In genomic region chr11:61976420-61976800, GRCh38 we compare ENCODE assay signal across 21 cellular contexts. TPM values are rescaled to one million over a fixed set of nuclear protein-coding genes. Genes with fewer than 3 reads are reported as not detected.
"Had no signal": no experiment of that assay in that cellular context is flagged by ENCODE, and none has a peak within 500 bp of the region (broad histone marks: within the 10 kb centered on the region; RNA-seq: fewer than 3 reads in every experiment).

No MANE protein-coding gene starts in this region.

- H3K27me3 ChIP-seq: ascending aorta, cardiac muscle cell, colonic mucosa, heart left ventricle, left lung, sigmoid colon, testis had no signal

- ATAC-seq: activated CD4-positive, CD25-positive, alpha-beta regulatory T cell treated with anti-CD3 and anti-CD28 coated beads, Interleukin-2, amount 50 U/mL, for 24 hours; activated CD8-positive, alpha-beta memory T cell treated with anti-CD3 and anti-CD28 coated beads, Interleukin-2, amount 10 ng/mL, durations not matched to agents 7 days and 5 days; activated T-cell treated with anti-CD3 and anti-CD28 coated beads, Interleukin-2, amount 50 U/mL, for 72 hours; heart left ventricle; left lung; stimulated activated naive CD8-positive, alpha-beta T cell treated with anti-CD3 and anti-CD28 coated beads, Interleukin-15, Interleukin-2, amounts not matched to agents 100 U/mL and 50 U/mL, for 24 hours had no signal

- H3K4me3 ChIP-seq: ascending aorta, cardiac muscle cell, colonic mucosa, heart left ventricle, left lung, sigmoid colon, testis had no signal

- H3K27me3 Mint-ChIP-seq: activated CD8-positive, alpha-beta memory T cell treated with anti-CD3 and anti-CD28 coated beads, Interleukin-2, amount 10 ng/mL, durations not matched to agents 7 days and 5 days; activated naive CD8-positive, alpha-beta T cell treated with anti-CD3 and anti-CD28 coated beads for 36 hours had no signal

- DNase-seq: activated CD4-positive, alpha-beta T cell treated with anti-CD3 and anti-CD28 coated beads, Interleukin-2, amount 50 U/mL, for 48 hours; activated CD8-positive, alpha-beta memory T cell treated with anti-CD3 and anti-CD28 coated beads, Interleukin-2, amount 10 ng/mL, durations not matched to agents 7 days and 5 days; activated gamma-delta T cell treated with Interleukin-2 at 50 U/mL for 16 hours; activated naive CD8-positive, alpha-beta T cell treated with anti-CD3 and anti-CD28 coated beads for 36 hours; activated T-cell treated with anti-CD3 and anti-CD28 coated beads, Interleukin-2, amount 50 U/mL, for 72 hours; colonic mucosa; effector CD8-positive, alpha-beta T cell; heart left ventricle; islet precursor cell; mesendoderm; SK-N-SH; stimulated activated CD4-positive, alpha-beta T cell treated with anti-CD3 and anti-CD28 coated beads, Interleukin-12 subunit alpha, Interleukin-12 subunit beta, amount 100 ng/mL, for 4 hours; stimulated activated CD4-positive, alpha-beta T cell treated with anti-CD3 and anti-CD28 coated beads, Interleukin-2, amount 100 ng/mL, for 48 hours; stimulated activated naive CD8-positive, alpha-beta T cell treated with anti-CD3 and anti-CD28 coated beads, Interleukin-15, Interleukin-2, amounts not matched to agents 100 U/mL and 50 U/mL, for 24 hours; testis had no signal

- H3K36me3 Mint-ChIP-seq: activated CD8-positive, alpha-beta memory T cell treated with anti-CD3 and anti-CD28 coated beads, Interleukin-2, amount 10 ng/mL, durations not matched to agents 7 days and 5 days; activated naive CD8-positive, alpha-beta T cell treated with anti-CD3 and anti-CD28 coated beads for 36 hours had no signal

- H3K27ac ChIP-seq: cardiac muscle cell, colonic mucosa, left lung, sigmoid colon, testis had no signal

- H3K9ac ChIP-seq: SK-N-SH had no signal

- H3K36me3 ChIP-seq: ascending aorta, cardiac muscle cell, colonic mucosa, heart left ventricle, left lung, sigmoid colon had no signal

- H3K27ac Mint-ChIP-seq: activated CD8-positive, alpha-beta memory T cell treated with anti-CD3 and anti-CD28 coated beads, Interleukin-2, amount 10 ng/mL, durations not matched to agents 7 days and 5 days; activated naive CD8-positive, alpha-beta T cell treated with anti-CD3 and anti-CD28 coated beads for 36 hours; activated T-cell treated with anti-CD3 and anti-CD28 coated beads, Interleukin-2, amount 50 U/mL, for 72 hours; T-helper 1 cell treated with Interleukin-12 subunit alpha and Interleukin-12 subunit beta and Interleukin-4 antibody, amounts not matched to agents 30 μg/mL and 1 μg/mL, for 36 hours had no signal

- H3K9me3 Mint-ChIP-seq: activated naive CD8-positive, alpha-beta T cell treated with anti-CD3 and anti-CD28 coated beads for 36 hours; activated T-cell treated with anti-CD3 and anti-CD28 coated beads, Interleukin-2, amount 50 U/mL, for 72 hours; T-helper 1 cell treated with Interleukin-12 subunit alpha and Interleukin-12 subunit beta and Interleukin-4 antibody, amounts not matched to agents 30 μg/mL and 1 μg/mL, for 36 hours had no signal

- H3K9me3 ChIP-seq: ascending aorta, colonic mucosa, heart left ventricle, left lung, sigmoid colon, SK-N-SH, testis had no signal

- H3K4me3 Mint-ChIP-seq: activated CD8-positive, alpha-beta memory T cell treated with anti-CD3 and anti-CD28 coated beads, Interleukin-2, amount 10 ng/mL, durations not matched to agents 7 days and 5 days; activated naive CD8-positive, alpha-beta T cell treated with anti-CD3 and anti-CD28 coated beads for 36 hours; activated T-cell treated with anti-CD3 and anti-CD28 coated beads, Interleukin-2, amount 50 U/mL, for 72 hours; T-helper 1 cell treated with Interleukin-12 subunit alpha and Interleukin-12 subunit beta and Interleukin-4 antibody, amounts not matched to agents 30 μg/mL and 1 μg/mL, for 36 hours had no signal

- H3K4me2 ChIP-seq: SK-N-SH had no signal

RNA-seq across cellular contexts. Expression of gene BEST1, which starts 26.3 kb away (rescaled TPM):
- total RNA-seq: activated CD8-positive, alpha-beta memory T cell treated with anti-CD3 and anti-CD28 coated beads, Interleukin-2, amount 10 ng/mL, durations not matched to agents 7 days and 5 days had no signal

RNA-seq across cellular contexts. Expression of gene RAB3IL1, which starts 59.0 kb away (rescaled TPM):
- total RNA-seq: activated CD8-positive, alpha-beta memory T cell treated with anti-CD3 and anti-CD28 coated beads, Interleukin-2, amount 10 ng/mL, durations not matched to agents 7 days and 5 days; activated naive CD8-positive, alpha-beta T cell treated with anti-CD3 and anti-CD28 coated beads for 36 hours had no signal
